ENCODE assay signal across 1 cellular context in genomic region chr1:229203030-229203751, GRCh38.
TF ChIP-seq lines count a peak whose summit lies in the region.

No MANE protein-coding gene starts in this region.

TF ChIP-seq in HepG2, 621 proteins besides CTCF, POLR2A, EP300 and RAD21 (continued from another document and continues in another):
- TF ChIP-seq ZNF142 (CRISPR knock-in tag; IDR thresholded peaks at IDR 0.05), result peak; percentile 32; the same call in 1 of the 2 replicates
- no peak for TF ChIP-seq SMAD3 (CRISPR knock-in tag; IDR thresholded peaks at IDR 0.05)
- no peak; the same call in 1 of the 2 replicates for TF ChIP-seq FOXC1 (CRISPR knock-in tag; IDR thresholded peaks at IDR 0.05; ENCODE audit: borderline replicate concordance)
- peak; percentile 79; the same call in 1 of the 2 replicates for TF ChIP-seq ZNF615 (CRISPR knock-in tag; IDR thresholded peaks at IDR 0.05; ENCODE audit: borderline replicate concordance)
- TF ChIP-seq TGIF2 (CRISPR knock-in tag; IDR thresholded peaks at IDR 0.05), result no peak
- no peak for TF ChIP-seq ZFYVE20 (CRISPR knock-in tag; IDR thresholded peaks at IDR 0.05; ENCODE audit: borderline replicate concordance, low read depth)
- peak; percentile 74 for TF ChIP-seq ZNF543 (CRISPR knock-in tag; IDR thresholded peaks at IDR 0.05)
- no peak for TF ChIP-seq ATF5 (CRISPR knock-in tag; IDR thresholded peaks at IDR 0.05; ENCODE audit: low read depth)
- TF ChIP-seq ZNF691 (CRISPR knock-in tag; IDR thresholded peaks at IDR 0.05; ENCODE audit: borderline replicate concordance, low read depth), result peak; percentile 99
- TF ChIP-seq MAFK (conservative IDR thresholded peaks at IDR 0.05 in 1 of 2, IDR thresholded peaks at IDR 0.05 in 1 of 2; ENCODE audit: low read length in 2 of 2), result no peak
- TF ChIP-seq POGZ (CRISPR knock-in tag; IDR thresholded peaks at IDR 0.05), result no peak; the same call in 1 of the 2 replicates
- no peak for TF ChIP-seq ZUFSP (CRISPR knock-in tag; IDR thresholded peaks at IDR 0.05; ENCODE audit: borderline replicate concordance)
- TF ChIP-seq DPF2 (CRISPR knock-in tag; IDR thresholded peaks at IDR 0.05; ENCODE audit: borderline replicate concordance, low read depth), result 0 out of 2 replicates have a peak, but pooled peaks have one; percentile 22
- TF ChIP-seq ZNF773 (CRISPR knock-in tag; IDR thresholded peaks at IDR 0.05; ENCODE audit: borderline replicate concordance), result no peak
- peak; percentile 52; the same call in 1 of the 2 replicates for TF ChIP-seq ZSCAN9 (CRISPR knock-in tag; IDR thresholded peaks at IDR 0.05; ENCODE audit: borderline replicate concordance)
- no peak for TF ChIP-seq TCF7L2 (IDR thresholded peaks at IDR 0.05; ENCODE audit: low read depth, low read length)
- no peak for TF ChIP-seq ZBTB8A (CRISPR knock-in tag; IDR thresholded peaks at IDR 0.05; ENCODE audit: borderline replicate concordance, low read depth)
- no peak for TF ChIP-seq ZNF724P (CRISPR knock-in tag; IDR thresholded peaks at IDR 0.05; ENCODE audit: borderline replicate concordance)
- peak; percentile 93 for TF ChIP-seq PAXIP1 (CRISPR knock-in tag; conservative IDR thresholded peaks at IDR 0.05)
- no peak for TF ChIP-seq IKZF4 (CRISPR knock-in tag; IDR thresholded peaks at IDR 0.05; ENCODE audit: borderline replicate concordance, low read depth, not compliant biosample characterization)
- TF ChIP-seq ZNF317 (CRISPR knock-in tag; IDR thresholded peaks at IDR 0.05), result peak; percentile 77; the same call in 1 of the 2 replicates
- no peak for TF ChIP-seq ZBTB26 (CRISPR knock-in tag; IDR thresholded peaks at IDR 0.05; ENCODE audit: borderline replicate concordance)
- TF ChIP-seq FLYWCH1 (CRISPR knock-in tag; IDR thresholded peaks at IDR 0.05), result no peak
- no peak for TF ChIP-seq ZNF7 (CRISPR knock-in tag; IDR thresholded peaks at IDR 0.05)
- no peak for TF ChIP-seq ZBTB38 (CRISPR knock-in tag; IDR thresholded peaks at IDR 0.05)
- no peak; the same call in 1 of the 2 replicates for TF ChIP-seq POLR2G (IDR thresholded peaks at IDR 0.05; ENCODE audit: low read depth, low read length)
- no peak for TF ChIP-seq E2F5 (CRISPR knock-in tag; conservative IDR thresholded peaks at IDR 0.05)
- no peak for TF ChIP-seq ZNF891 (CRISPR knock-in tag; IDR thresholded peaks at IDR 0.05)
- TF ChIP-seq XBP1 (CRISPR knock-in tag; IDR thresholded peaks at IDR 0.05), result no peak
- TF ChIP-seq XRCC5 (optimal IDR thresholded peaks at IDR 0.05; ENCODE audit: low read length), result no peak
- TF ChIP-seq TFDP2 (CRISPR knock-in tag; IDR thresholded peaks at IDR 0.05), result no peak
- no peak for TF ChIP-seq BHLHE40 (IDR thresholded peaks at IDR 0.05; ENCODE audit: low read length)
- no peak for TF ChIP-seq MEIS2 (CRISPR knock-in tag; IDR thresholded peaks at IDR 0.05)
- peak; percentile 85; the same call in 1 of the 2 replicates for TF ChIP-seq PRDM10 (CRISPR knock-in tag; IDR thresholded peaks at IDR 0.05; ENCODE audit: low read depth)
- no peak for TF ChIP-seq ZNF678 (CRISPR knock-in tag; IDR thresholded peaks at IDR 0.05)
- TF ChIP-seq THAP11 (CRISPR knock-in tag; IDR thresholded peaks at IDR 0.05), result no peak; the same call in 1 of the 2 replicates
- no peak for TF ChIP-seq ZNF33B (CRISPR knock-in tag; IDR thresholded peaks at IDR 0.05)
- TF ChIP-seq ZBTB42 (CRISPR knock-in tag; IDR thresholded peaks at IDR 0.05), result no peak
- TF ChIP-seq ZNF138 (CRISPR knock-in tag; IDR thresholded peaks at IDR 0.05; ENCODE audit: low read depth), result no peak
- TF ChIP-seq ZNF644 (CRISPR knock-in tag; IDR thresholded peaks at IDR 0.05; ENCODE audit: low read depth), result peak; percentile 43; the same call in 1 of the 2 replicates
